ENCODE assay signal across 28 cellular contexts in genomic region chr1:95221306-95221705, GRCh38.
"Had no signal": no experiment of that assay in that cellular context is flagged by ENCODE, and none has a peak within 500 bp of the region (broad histone marks: within the 10 kb centered on the region; RNA-seq: fewer than 3 reads in every experiment).

No MANE protein-coding gene starts in this region.

- H3K27ac ChIP-seq: brain microvascular endothelial cell, cardiac muscle cell had no signal

- H3K4me1 Mint-ChIP-seq: activated T-helper 17 cell treated with anti-CD3 and anti-CD28 coated beads, Interleukin-2, amount 50 U/mL, for 72 hours; T-helper 17 cell had no signal

- H3K4me3 Mint-ChIP-seq: activated B cell treated with CpG ODN at 0.5 μM for 24 hours; activated CD4-positive, alpha-beta memory T cell treated with anti-CD3 and anti-CD28 coated beads, Interleukin-2, amount 10 ng/mL, durations not matched to agents 7 days and 5 days; activated CD4-positive, alpha-beta T cell treated with anti-CD3 and anti-CD28 coated beads, Interleukin-2, amount 10 ng/mL, durations not matched to agents 7 days and 5 days; activated naive CD4-positive, alpha-beta T cell treated with anti-CD3 and anti-CD28 coated beads for 36 hours; activated naive CD8-positive, alpha-beta T cell; activated T-helper 17 cell treated with anti-CD3 and anti-CD28 coated beads, Interleukin-2, amount 50 U/mL, for 72 hours; T-helper 17 cell had no signal

- H3K27ac Mint-ChIP-seq: activated B cell treated with CpG ODN at 0.5 μM for 24 hours; activated CD4-positive, alpha-beta memory T cell treated with anti-CD3 and anti-CD28 coated beads, Interleukin-2, amount 10 ng/mL, durations not matched to agents 7 days and 5 days; activated CD4-positive, alpha-beta T cell treated with anti-CD3 and anti-CD28 coated beads, Interleukin-2, amount 10 ng/mL, durations not matched to agents 7 days and 5 days; activated naive CD4-positive, alpha-beta T cell treated with anti-CD3 and anti-CD28 coated beads for 36 hours; activated naive CD8-positive, alpha-beta T cell; activated T-helper 17 cell treated with anti-CD3 and anti-CD28 coated beads, Interleukin-2, amount 50 U/mL, for 72 hours; T-helper 17 cell had no signal

- DNase-seq: activated B cell treated with CpG ODN at 0.5 μM for 24 hours; activated CD4-positive, alpha-beta memory T cell treated with anti-CD3 and anti-CD28 coated beads, Interleukin-2, amount 10 ng/mL, durations not matched to agents 7 days and 5 days; activated CD4-positive, alpha-beta T cell treated with anti-CD3 and anti-CD28 coated beads for 1 hour; activated CD4-positive, alpha-beta T cell treated with anti-CD3 and anti-CD28 coated beads, Interleukin-2, amount 10 ng/mL, durations not matched to agents 7 days and 5 days; activated gamma-delta T cell; activated naive CD4-positive, alpha-beta T cell treated with anti-CD3 and anti-CD28 coated beads for 36 hours; activated T-cell treated with anti-CD3 and anti-CD28 coated beads for 4 hours; activated T-cell treated with anti-CD3 and anti-CD28 coated beads, Interleukin-2, amount 50 U/mL, for 48 hours; amygdala; brain microvascular endothelial cell; MG63; MV-4-11; NCI-H1092 treated with DMSO at 0.1 percent for 48 hours; NCI-H1417 treated with DMSO at 0.1 percent for 48 hours; NCI-H1694; NCI-H2029; NCI-H2107; NCI-H2171 treated with DMSO at 0.1 percent for 48 hours; NCI-H345; NCI-H510A; NCI-H526 treated with DMSO at 0.1 percent for 48 hours; NCI-H82; SIG-M5; T-helper 17 cell; T-helper 9 cell had no signal

- H3K9me3 Mint-ChIP-seq: activated B cell treated with CpG ODN at 0.5 μM for 24 hours; activated CD4-positive, alpha-beta memory T cell treated with anti-CD3 and anti-CD28 coated beads, Interleukin-2, amount 10 ng/mL, durations not matched to agents 7 days and 5 days; activated CD4-positive, alpha-beta T cell treated with anti-CD3 and anti-CD28 coated beads, Interleukin-2, amount 10 ng/mL, durations not matched to agents 7 days and 5 days; activated naive CD4-positive, alpha-beta T cell treated with anti-CD3 and anti-CD28 coated beads for 36 hours; activated T-helper 17 cell treated with anti-CD3 and anti-CD28 coated beads, Interleukin-2, amount 50 U/mL, for 72 hours had no signal

- H3K27me3 ChIP-seq: brain microvascular endothelial cell, cardiac muscle cell, MG63 had no signal

- H3K4me3 ChIP-seq: cardiac muscle cell, MG63 had no signal

- H3K9me3 ChIP-seq: MG63 had no signal

- ATAC-seq: activated T-helper 17 cell treated with anti-CD3 and anti-CD28 coated beads, Interleukin-2, amount 50 U/mL, for 72 hours; T-helper 17 cell had no signal

- H3K36me3 ChIP-seq: brain microvascular endothelial cell, cardiac muscle cell, MG63 had no signal
